15 cellular contexts compared by ENCODE assay signal in genomic region chr9:100440071-100440470, GRCh38. TPM values are rescaled to one million over a fixed set of nuclear protein-coding genes. Genes with fewer than 3 reads are reported as not detected.
A peak's percentile ranks its signal among the peaks of the same experiment; 100 is the strongest.
DNase-seq lines count a peak whose midpoint lies in the region; ATAC-seq, FAIRE-seq and TF ChIP-seq lines count a peak whose summit lies in the region.
"Had no signal": no experiment of that assay in that cellular context is flagged by ENCODE, and none has a peak within 500 bp of the region (broad histone marks: within the 10 kb centered on the region; RNA-seq: fewer than 3 reads in every experiment).

No MANE protein-coding gene starts in this region.

- peak; percentile 68 for ATAC-seq in IMR-90 (ENCODE audit: low read depth)
- ATAC-seq in lung (ENCODE audit: insufficient read depth, low FRiP score) = peak; percentile 69
- ATAC-seq: activated naive CD4-positive, alpha-beta T cell treated with anti-CD3 and anti-CD28 coated beads, Interleukin-2, amount 50 U/mL, for 72 hours had no signal

- peaks cover 88% of the 10 kb centered on the region for H3K79me2 ChIP-seq in ACC112 (ENCODE audit: control insufficient read depth, insufficient read depth, low read length, unreplicated experiment)
- peaks cover 5 to 39% of the 10 kb centered on the region in 2 experiments; a peak in 3 of 4 replicates for H3K79me2 ChIP-seq in H1 (ENCODE audit: control insufficient read depth in 1 of 2, insufficient read depth in 2 of 2, low read length in 2 of 2)
- H3K79me2 ChIP-seq in MM.1S (ENCODE audit: low read length) = peaks cover 28% of the 10 kb centered on the region

- peaks cover 31% of the 10 kb centered on the region for H3K4me1 ChIP-seq in ACC112 (ENCODE audit: control insufficient read depth, insufficient read depth, low read length, unreplicated experiment)
- peaks cover 10% of the 10 kb centered on the region for H3K4me1 ChIP-seq in IMR-90 (ENCODE audit: control insufficient read depth, insufficient read depth, low read length)
- peaks cover 0 to 2% (median 0%) of the 10 kb centered on the region in 4 experiments; a peak in 1 of 7 replicates for H3K4me1 ChIP-seq in H1 (replicated peaks in 1 of 4; ENCODE audit: control insufficient read depth in 3 of 4, insufficient read depth in 4 of 4, low read length in 3 of 4)
- peaks cover 0 to 4% of the 10 kb centered on the region in 2 donors for H3K4me1 ChIP-seq in lung (ENCODE audit: control insufficient read depth in 2 of 2, insufficient read depth in 2 of 2, low read length in 2 of 2)
- H3K4me1 ChIP-seq in MM.1S (ENCODE audit: low read length) = 0 out of 2 replicates have a peak, but pooled peaks cover 1% of the 10 kb centered on the region
- H3K4me1 ChIP-seq: pancreas had no signal

- no CpG with 5 or more reads among the region's 3 CpGs for WGBS in IMR-90 (ENCODE audit: extremely low coverage in 2 of 2, insufficient read length in 1 of 2), 2 experiments
- WGBS in H1 (ENCODE audit: extremely low coverage in 1 of 2, insufficient coverage in 1 of 2, insufficient read length in 1 of 2, insufficient replicate concordance in 2 of 2, low coverage in 1 of 2, low lambda C conversion rate in 2 of 2, missing lambda C conversion rate in 1 of 2), 2 experiments = 95% methylated on average over 3 of the region's 3 CpGs; no CpG with 5 or more reads in 1 of the 2 experiments
- WGBS in lung, 2 donors = 68 to 76% methylated on average over 3 of the region's 3 CpGs

- no peak overlapping the region for H3K56ac ChIP-seq in IMR-90 (ENCODE audit: extremely low read depth, insufficient read depth, low read length)
- no peak overlapping the region for H3K56ac ChIP-seq in H1 (replicated peaks; ENCODE audit: insufficient read length, low read depth, low read length)

- H3K9me1 ChIP-seq in IMR-90 (ENCODE audit: insufficient read depth, low read length) = peaks cover 23% of the 10 kb centered on the region

- no peak overlapping the region for H2BK15ac ChIP-seq in IMR-90 (ENCODE audit: low read depth, low read length)
- no peak overlapping the region for H2BK15ac ChIP-seq in H1 (ENCODE audit: low read length)

- H3K4ac ChIP-seq in IMR-90 (ENCODE audit: low read depth, low read length) (no peak overlapping the region), H1 (replicated peaks; ENCODE audit: insufficient read length, low read depth, low read length) (no peak overlapping the region)

- H2AK9ac ChIP-seq in IMR-90 (replicated peaks; ENCODE audit: low read depth, low read length, poor library complexity) = no peak overlapping the region

- no peak overlapping the region for H3K9ac ChIP-seq in IMR-90 (ENCODE audit: low read depth, low read length)
- no peak overlapping the region for H3K9ac ChIP-seq in H1 (replicated peaks in 1 of 4; ENCODE audit: extremely low read depth in 1 of 4, low read depth in 3 of 4, low read length in 3 of 4)
- H3K9ac ChIP-seq in MM.1S (ENCODE audit: low read length) = no peak overlapping the region
- H3K9ac ChIP-seq: SK-N-SH had no signal

- BruUV-seq in IMR-90 (replicated peaks; lab: Mats Ljungman, UMichigan) = no TSS peak

- no peak overlapping the region for H3K14ac ChIP-seq in IMR-90 (replicated peaks; ENCODE audit: low read depth, low read length)
- no peak overlapping the region for H3K14ac ChIP-seq in H1 (ENCODE audit: insufficient read length)

- peaks cover 5 to 59% of the 10 kb centered on the region in 2 experiments; a peak in 3 of 4 replicates for H3K79me1 ChIP-seq in IMR-90 (ENCODE audit: low read depth in 1 of 2, low read length in 2 of 2)
- H3K79me1 ChIP-seq in H1 (ENCODE audit: low read depth, low read length) = peaks cover 7% of the 10 kb centered on the region; the same call in 1 of the 2 replicates

- H3K18ac ChIP-seq in IMR-90 (ENCODE audit: low read depth, low read length) (no peak overlapping the region), H1 (ENCODE audit: extremely low read depth, low read length) (no peak overlapping the region)

- no peak overlapping the region for H2BK12ac ChIP-seq in H1 (ENCODE audit: low read depth, low read length)

- H3K36me3 ChIP-seq in ACC112 (ENCODE audit: insufficient read depth, low read length) (peaks cover 6% of the 10 kb centered on the region; the same call in 1 of the 2 replicates), IMR-90 (ENCODE audit: control insufficient read depth, insufficient read depth, low read length) (peaks cover 13% of the 10 kb centered on the region), H1 (ENCODE audit: control insufficient read depth in 2 of 4, insufficient read depth in 4 of 4, low read length in 3 of 4) (peaks cover 0 to 6% (median 0%) of the 10 kb centered on the region in 4 experiments; a peak in 2 of 8 replicates), lung (ENCODE audit: control insufficient read depth in 2 of 2, insufficient read depth in 2 of 2, low read length in 2 of 2) (peaks cover 2 to 4% of the 10 kb centered on the region in 2 donors), MM.1S (replicated peaks; ENCODE audit: insufficient read depth, low read length) (no peaks in the 10 kb centered on the region)
- H3K36me3 ChIP-seq: pancreas had no signal

- TF ChIP-seq POLR2A in IMR-90 (IDR thresholded peaks at IDR 0.05; ENCODE audit: low read depth, low read length) (no peak), H1 (IDR thresholded peaks at IDR 0.05; ENCODE audit: control extremely low read depth in 1 of 2, low read depth in 2 of 2, low read length in 2 of 2) (no peak)

- H3K4me2 ChIP-seq in IMR-90 (ENCODE audit: low read depth, low read length) (no peak overlapping the region), H1 (ENCODE audit: insufficient read depth in 1 of 2, low read depth in 2 of 2, low read length in 2 of 2) (no peak overlapping the region), MM.1S (ENCODE audit: low read depth, low read length) (no peak overlapping the region)
- H3K4me2 ChIP-seq: SK-N-SH had no signal

- H2AFZ ChIP-seq in ACC112 (ENCODE audit: low read length, unreplicated experiment) (no peak overlapping the region), IMR-90 (replicated peaks; ENCODE audit: low read length, poor library complexity) (no peak overlapping the region), H1 (ENCODE audit: low read length) (no peak overlapping the region), MM.1S (ENCODE audit: low read length) (no peak overlapping the region)

- H2BK20ac ChIP-seq in IMR-90 (ENCODE audit: low read depth, low read length) (no peak overlapping the region), H1 (ENCODE audit: low read length) (no peak overlapping the region)

- no peaks in the 10 kb centered on the region for H3K9me2 ChIP-seq in MM.1S (replicated peaks; ENCODE audit: insufficient read depth, low read length)
- H3K9me2 ChIP-seq: SK-N-SH had no signal

- H2BK120ac ChIP-seq in IMR-90 (ENCODE audit: low read depth, low read length) (no peak overlapping the region), H1 (replicated peaks; ENCODE audit: low read depth, low read length) (no peak overlapping the region)

- H4K20me1 ChIP-seq in IMR-90 (ENCODE audit: insufficient read depth, low read length) (peaks cover 94% of the 10 kb centered on the region), H1 (replicated peaks in 1 of 2; ENCODE audit: control insufficient read depth in 1 of 2, insufficient read depth in 2 of 2, low read length in 2 of 2) (no peaks in the 10 kb centered on the region), MM.1S (ENCODE audit: insufficient read depth, low read length) (no peaks in the 10 kb centered on the region)

- H2BK5ac ChIP-seq in IMR-90 (ENCODE audit: low read depth, low read length, poor library complexity, severe bottlenecking) (peak overlapping the region; percentile 39), H1 (ENCODE audit: low read depth, low read length) (no peak overlapping the region)

- H3K4me3 ChIP-seq in ACC112 (ENCODE audit: low read depth, low read length) = no peak overlapping the region
- H3K4me3 ChIP-seq in IMR-90 (ENCODE audit: insufficient read depth, low read depth, low read length) = no peak overlapping the region
- H3K4me3 ChIP-seq in H1 (ENCODE audit: extremely low read depth in 1 of 4, insufficient read depth in 2 of 4, low read depth in 3 of 4, low read length in 4 of 4) = no peak overlapping the region
- no peak overlapping the region for H3K4me3 ChIP-seq in lung
- no peak overlapping the region for H3K4me3 ChIP-seq in MM.1S (ENCODE audit: low read length)
- H3K4me3 ChIP-seq: coronary artery, pancreas had no signal

- H4K8ac ChIP-seq in IMR-90 (ENCODE audit: low read depth in 2 of 2, low read length in 2 of 2) = no peak overlapping the region
- no peak overlapping the region for H4K8ac ChIP-seq in H1 (ENCODE audit: extremely low read depth, insufficient read depth, low read length)

- in situ Hi-C loops in IMR-90 (cut with MboI; ENCODE audit: low sequenced_read_pairs) = no loop called here

- dilution Hi-C loops in IMR-90 (cut with HindIII; ENCODE audit: low sequenced_read_pairs, unreplicated experiment) = no loop called here

- H3F3A ChIP-seq in MM.1S (ENCODE audit: insufficient read depth, low read length) = peaks cover 5% of the 10 kb centered on the region; the same call in 1 of the 2 replicates

- intact Hi-C loops in IMR-90 (cut with micrococcal nuclease) = no loop called here

- FAIRE-seq in H1 (lab: Jason Lieb, UNC) = no peak
- FAIRE-seq: pancreas had no signal

- H4K5ac ChIP-seq in IMR-90 (ENCODE audit: low read depth, low read length) (no peak overlapping the region), H1 (ENCODE audit: insufficient read length, low read depth, low read length) (no peak overlapping the region)

- no peak for TF ChIP-seq RAD21 in IMR-90 (IDR thresholded peaks at IDR 0.05; ENCODE audit: low read length)
- no peak for TF ChIP-seq RAD21 in H1 (IDR thresholded peaks at IDR 0.05 in 1 of 2, conservative IDR thresholded peaks at IDR 0.05 in 1 of 2; ENCODE audit: low read depth in 2 of 2, low read length in 2 of 2)

- CTCF ChIA-PET in IMR-90 (lab: Yijun Ruan, JAX) (interaction anchor here (0.6 kb wide), 1 partner anchor 1435 kb away, joined by 3 read pairs; no protein-coding TSS in a partner anchor), H1 (lab: Charles Lee; ENCODE audit: partially characterized antibody) (interaction anchor here (1.5 to 2.1 kb wide), 3 partner anchors 11 to 162 kb away, joined by 4 to 6 read pairs (median 5); no protein-coding TSS in a partner anchor)

- no peak overlapping the region for H2AK5ac ChIP-seq in IMR-90 (ENCODE audit: low read depth, low read length)
- H2AK5ac ChIP-seq in H1 (ENCODE audit: low read depth, low read length) = no peak overlapping the region

- H3K23ac ChIP-seq in IMR-90 (ENCODE audit: low read depth, low read length) (no peak overlapping the region), H1 (ENCODE audit: insufficient read length) (no peak overlapping the region)

- no peaks in the 10 kb centered on the region for H3K9me3 ChIP-seq in IMR-90 (ENCODE audit: control insufficient read depth, insufficient read depth, low read length)
- H3K9me3 ChIP-seq in H1 (ENCODE audit: insufficient read depth in 2 of 2, low read depth in 1 of 2, low read length in 1 of 2) = no peaks in the 10 kb centered on the region
- H3K9me3 ChIP-seq in lung (ENCODE audit: control insufficient read depth in 2 of 2, insufficient read depth in 1 of 2, low read length in 1 of 2) = no peaks in the 10 kb centered on the region
- H3K9me3 ChIP-seq in MM.1S (replicated peaks; ENCODE audit: insufficient read depth, low read length) = no peaks in the 10 kb centered on the region
- H3K9me3 ChIP-seq: pancreas, SK-N-SH had no signal

- DNase-seq in IMR-90 = peak; percentile 76
- DNase-seq in H1 (ENCODE audit: low read depth in 1 of 2, low spot score in 2 of 2) = no peak
- peak; percentile 40 for DNase-seq in lung (ENCODE audit: low spot score)
- no peak for DNase-seq in NCI-H1417 (lab: John Stamatoyannopoulos, UW)
- DNase-seq in NCI-H69 (lab: John Stamatoyannopoulos, UW) = no peak
- no peak for DNase-seq in MM.1S
- no peak for DNase-seq in Kasumi-1 (lab: John Stamatoyannopoulos, UW)
- DNase-seq: DMS 273 treated with DMSO at 0.1 percent for 48 hours; NCI-H2227 treated with DMSO at 0.1 percent for 48 hours; pancreas; SK-N-SH; stimulated activated CD4-positive, alpha-beta T cell treated with anti-CD3 and anti-CD28 coated beads, Interleukin-12 subunit alpha, Interleukin-12 subunit beta, amount 100 ng/mL, for 4 hours had no signal

- no peaks in the 10 kb centered on the region for H3K27me3 ChIP-seq in ACC112 (ENCODE audit: insufficient read depth, low read length)
- no peaks in the 10 kb centered on the region for H3K27me3 ChIP-seq in IMR-90 (ENCODE audit: control insufficient read depth, insufficient read depth, low read length)
- H3K27me3 ChIP-seq in H1 (replicated peaks in 1 of 4; ENCODE audit: control insufficient read depth in 3 of 4, extremely low read depth in 1 of 4, insufficient read depth in 3 of 4, low read length in 3 of 4) = no peaks in the 10 kb centered on the region
- no peaks in the 10 kb centered on the region for H3K27me3 ChIP-seq in lung (ENCODE audit: control insufficient read depth, insufficient read depth)
- no peaks in the 10 kb centered on the region for H3K27me3 ChIP-seq in MM.1S (replicated peaks; ENCODE audit: insufficient read depth, low read length)
- H3K27me3 ChIP-seq: pancreas had no signal

- TF ChIP-seq EP300 in H1 (IDR thresholded peaks at IDR 0.05; ENCODE audit: borderline replicate concordance in 1 of 2, low read depth in 2 of 2, low read length in 2 of 2) = no peak

- H3K23me2 ChIP-seq in H1 (ENCODE audit: low read depth, low read length) = no peaks in the 10 kb centered on the region

- H3K27ac ChIP-seq in ACC112 (ENCODE audit: low read depth, low read length) = peak overlapping the region; percentile 35
- no peak overlapping the region for H3K27ac ChIP-seq in IMR-90 (ENCODE audit: insufficient read depth, low read length)
- no peak overlapping the region for H3K27ac ChIP-seq in H1 (ENCODE audit: low read depth, low read length)
- no peak overlapping the region for H3K27ac ChIP-seq in lung (ENCODE audit: low read depth in 1 of 2, low read length in 1 of 2)
- no peak overlapping the region for H3K27ac ChIP-seq in MM.1S (ENCODE audit: low read length)
- H3K27ac ChIP-seq: coronary artery, pancreas had no signal

- H4K91ac ChIP-seq in IMR-90 (ENCODE audit: insufficient read depth, low read depth, low read length) = no peak overlapping the region
- H4K91ac ChIP-seq in H1 (replicated peaks; ENCODE audit: insufficient read length, low read length) = no peak overlapping the region

- POLR2A ChIA-PET in IMR-90 (lab: Charles Lee; ENCODE audit: unreplicated experiment) = interaction anchor here (0.6 kb wide), 1 partner anchor 33 kb away, joined by 3 read pairs; the partner anchor contains the start of gene TMEFF1
- POLR2A ChIA-PET in H1 (lab: Charles Lee; ENCODE audit: partially characterized antibody) = interaction anchor here (0.6 kb wide), 1 partner anchor 88 kb away, joined by 3 read pairs; no protein-coding TSS in a partner anchor

- TF ChIP-seq CTCF in IMR-90 (conservative IDR thresholded peaks at IDR 0.05; ENCODE audit: low read depth, low read length) (no peak), H1 (IDR thresholded peaks at IDR 0.05; ENCODE audit: control extremely low read depth in 1 of 3, insufficient read depth in 1 of 3, low read depth in 1 of 3, low read length in 3 of 3) (no peak), lung (IDR thresholded peaks at IDR 0.05; ENCODE audit: control extremely low read depth, extremely low read depth) (no peak), MM.1S (IDR thresholded peaks at IDR 0.05; ENCODE audit: low read length) (no peak)

RNA-seq across cellular contexts. Expression of gene MSANTD3, which starts 13.1 kb away (rescaled TPM):
- total RNA-seq in IMR-90 (2012; rRNA removed) = 55.9 and 71.1 TPM in 2 replicates
- 45.3 and 45.5 TPM in 2 replicates for polyA plus RNA-seq in IMR-90 (2012; rRNA removed)
- 34.1 and 68.2 TPM in 2 replicates for polyA plus RNA-seq in IMR-90 (2012; cell fraction: cytosol; rRNA removed)
- 13.4 and 55.4 TPM in 2 replicates for polyA plus RNA-seq in IMR-90 (2012; cell fraction: nucleus; rRNA removed; ENCODE audit: low replicate concordance)
- 39.8 and 41.3 TPM in 2 replicates for total RNA-seq in H1 (2021; fragmentation: NEBNext Ultra II Directional; extraction: Animal tissue kit (Norgen Biotek cat#: 25700))
- 10.4 and 12.0 TPM in 2 replicates for polyA plus RNA-seq in H1 (2011; rRNA removed)
- 19.4 TPM for polyA plus RNA-seq in H1 (2011; cell fraction: cytosol; rRNA removed)
- polyA plus RNA-seq in H1 (2011; cell fraction: nucleus; rRNA removed) = 23.0 TPM
- polyA plus RNA-seq in H1 (2012, experiment 1 of 2) = 22.9 to 27.1 TPM (median 24.3 TPM) in 4 replicates
- polyA plus RNA-seq in H1 (2012, experiment 2 of 2) = 12.2 TPM
- 28.3 TPM for polyA plus RNA-seq in H1 (2013, experiment 1 of 2)
- polyA plus RNA-seq in H1 (2013, experiment 2 of 2) = 29.6 TPM
- 11.9 and 13.5 TPM in 2 replicates for polyA minus RNA-seq in H1 (2011; rRNA and poly(A)+ RNA removed)
- polyA minus RNA-seq in H1 (2011; cell fraction: cytosol; rRNA and poly(A)+ RNA removed) = 16.3 TPM
- 13.7 TPM for polyA minus RNA-seq in H1 (2011; cell fraction: nucleus; rRNA and poly(A)+ RNA removed)
- 10 to 100 TPM; 17.9 to 23.8 TPM for total RNA-seq in lung
- 10 to 100 TPM; 17.5 to 17.8 TPM for polyA plus RNA-seq in lung

RNA-seq across cellular contexts. Expression of gene TMEFF1, which starts 32.9 kb away (rescaled TPM):
- total RNA-seq in IMR-90 (2012; rRNA removed) (0.90 and 1.9 TPM in 2 replicates), lung (under 1 TPM; 0.71 to 0.77 TPM)
- polyA plus RNA-seq in IMR-90 (2012; rRNA removed) (0.62 and 0.89 TPM in 2 replicates), H1 (2011; rRNA removed) (13.5 and 14.4 TPM in 2 replicates), lung (under 1 TPM in 1 of 2 donors, not detected in 1; 0.01 TPM)
- 0.26 and 0.85 TPM in 2 replicates for polyA plus RNA-seq in IMR-90 (2012; cell fraction: cytosol; rRNA removed)
- polyA plus RNA-seq in IMR-90 (2012; cell fraction: nucleus; rRNA removed; ENCODE audit: low replicate concordance) = 0.32 and 0.77 TPM in 2 replicates
- 67.8 and 68.2 TPM in 2 replicates for total RNA-seq in H1 (2021; fragmentation: NEBNext Ultra II Directional; extraction: Animal tissue kit (Norgen Biotek cat#: 25700))
- 22.9 TPM for polyA plus RNA-seq in H1 (2011; cell fraction: cytosol; rRNA removed)
- 13.7 TPM for polyA plus RNA-seq in H1 (2011; cell fraction: nucleus; rRNA removed)
- polyA plus RNA-seq in H1 (2012, experiment 1 of 2) = 27.7 to 30.9 TPM (median 29.0 TPM) in 4 replicates
- 2.2 TPM for polyA plus RNA-seq in H1 (2012, experiment 2 of 2)
- 15.0 TPM for polyA plus RNA-seq in H1 (2013, experiment 1 of 2)
- polyA plus RNA-seq in H1 (2013, experiment 2 of 2) = 16.9 TPM
- polyA minus RNA-seq in H1 (2011; rRNA and poly(A)+ RNA removed) = 0.85 and 1.4 TPM in 2 replicates
- polyA minus RNA-seq in H1 (2011; cell fraction: cytosol; rRNA and poly(A)+ RNA removed) = 34.1 TPM
- 35.4 TPM for polyA minus RNA-seq in H1 (2011; cell fraction: nucleus; rRNA and poly(A)+ RNA removed)
- polyA plus RNA-seq: pancreas had no signal

Comparison
In these comparisons a context has a peak if more than half of its experiments do, and no peak if none do; other contexts are left out.
1. DNase-seq: peak in IMR-90 (single experiment) and lung (single experiment); none in H1 (0 of 2), NCI-H1417 (0 of 3), NCI-H69 (single experiment), MM.1S (single experiment) and Kasumi-1 (0 of 2).
2. RNA of gene TMEFF1, which starts 32.9 kb away (total RNA-seq): 67.8 to 68.2 TPM in H1; 0.90 to 1.9 TPM in IMR-90 and 0.71 to 0.77 TPM in lung; every median in the first group is over 10 times any median in the second.